ENCODE assay signal across 21 cellular contexts in genomic region chr7:16810573-16810972, GRCh38. TPM values are rescaled to one million over a fixed set of nuclear protein-coding genes. Genes with fewer than 3 reads are reported as not detected.
DNase-seq lines count a peak whose midpoint lies in the region; ATAC-seq and TF ChIP-seq lines count a peak whose summit lies in the region.
"Had no signal": no experiment of that assay in that cellular context is flagged by ENCODE, and none has a peak within 500 bp of the region (broad histone marks: within the 10 kb centered on the region; RNA-seq: fewer than 3 reads in every experiment).

No MANE protein-coding gene starts in this region.

- H3K9ac ChIP-seq in colonic mucosa (ENCODE audit: low read depth in 2 of 2, low read length in 2 of 2), result no peak overlapping the region
- H3K9ac ChIP-seq: BLaER1 treated with 17β-estradiol and CSF1 and Interleukin-3, amounts not matched to agents 10 nM and 100 nM had no signal

- ATAC-seq in activated T-cell treated with anti-CD3 and anti-CD28 coated beads, Interleukin-2, amount 50 U/mL, for 4 hours, result no peak

- no peaks in the 10 kb centered on the region for H3K9me3 ChIP-seq in Caco-2
- no peaks in the 10 kb centered on the region for H3K9me3 ChIP-seq in colonic mucosa
- H3K9me3 ChIP-seq: BLaER1 treated with 17β-estradiol and CSF1 and Interleukin-3, amounts not matched to agents 10 nM and 100 nM had no signal

- H3K9me3 Mint-ChIP-seq in Caco-2 (ENCODE audit: unreplicated experiment) (peaks cover 8% of the 10 kb centered on the region), osteocyte (ENCODE audit: unreplicated experiment) (no peaks in the 10 kb centered on the region)
- H3K9me3 Mint-ChIP-seq in activated T-cell treated with anti-CD3 and anti-CD28 coated beads, Interleukin-2, amount 50 U/mL, for 4 hours, result no peaks in the 10 kb centered on the region
- H3K9me3 Mint-ChIP-seq: CD8-positive, alpha-beta memory T cell; HFFc6 had no signal

- H3K4me1 ChIP-seq in Caco-2 (peaks cover 64% of the 10 kb centered on the region), colonic mucosa (no peaks in the 10 kb centered on the region)

- peak overlapping the region; percentile 1 for H3K27ac Mint-ChIP-seq in Caco-2 (ENCODE audit: unreplicated experiment)
- peak overlapping the region; percentile 8 for H3K27ac Mint-ChIP-seq in osteocyte (ENCODE audit: unreplicated experiment)
- H3K27ac Mint-ChIP-seq: CD8-positive, alpha-beta memory T cell had no signal

- intact Hi-C loops in Caco-2 (cut with micrococcal nuclease; ENCODE audit: unreplicated experiment), result no loop called here
- intact Hi-C loops in colonic mucosa (cut with DNase I), result no loop called here

- H3K27me3 ChIP-seq in Caco-2 (replicated peaks; ENCODE audit: control insufficient read depth, insufficient read depth, low read length), result no peaks in the 10 kb centered on the region
- H3K27me3 ChIP-seq in colonic mucosa, result no peaks in the 10 kb centered on the region
- H3K27me3 ChIP-seq: BLaER1 treated with 17β-estradiol and CSF1 and Interleukin-3, amounts not matched to agents 10 nM and 100 nM had no signal

- no peak overlapping the region for H3K4me3 Mint-ChIP-seq in Caco-2 (ENCODE audit: unreplicated experiment)
- no peak overlapping the region for H3K4me3 Mint-ChIP-seq in osteocyte (ENCODE audit: unreplicated experiment)
- H3K4me3 Mint-ChIP-seq in activated T-cell treated with anti-CD3 and anti-CD28 coated beads, Interleukin-2, amount 50 U/mL, for 4 hours, result no peak overlapping the region
- H3K4me3 Mint-ChIP-seq: CD8-positive, alpha-beta memory T cell; HFFc6 had no signal

- CTCF ChIA-PET in Caco-2 (lab: Charles Lee), result interaction anchor here (1.4 kb wide), 1 partner anchor 9 kb away, joined by 3 read pairs; no protein-coding TSS in a partner anchor

- H3K27me3 Mint-ChIP-seq in Caco-2 (ENCODE audit: insufficient read depth, unreplicated experiment) (no peaks in the 10 kb centered on the region), osteocyte (ENCODE audit: unreplicated experiment) (no peaks in the 10 kb centered on the region)
- H3K27me3 Mint-ChIP-seq in activated T-cell treated with anti-CD3 and anti-CD28 coated beads, Interleukin-2, amount 50 U/mL, for 4 hours (ENCODE audit: low read depth), result peaks cover 2% of the 10 kb centered on the region

- H3K4me3 ChIP-seq in Caco-2 (ENCODE audit: low read depth, low read length), result no peak overlapping the region
- H3K4me3 ChIP-seq in colonic mucosa, result no peak overlapping the region
- H3K4me3 ChIP-seq: BLaER1 treated with 17β-estradiol and CSF1 and Interleukin-3, amounts not matched to agents 10 nM and 100 nM had no signal

- no peak for TF ChIP-seq CTCF in Caco-2 (IDR thresholded peaks at IDR 0.05; ENCODE audit: insufficient read depth in 1 of 2, low read depth in 1 of 2, low read length in 1 of 2, severe bottlenecking in 1 of 2, unreplicated experiment in 1 of 2)
- TF ChIP-seq CTCF in colonic mucosa (IDR thresholded peaks at IDR 0.05), result no peak
- no peak for TF ChIP-seq CTCF in osteocyte (IDR thresholded peaks at IDR 0.05)

- POLR2A ChIA-PET in Caco-2 (lab: Charles Lee), result interaction anchor here (0.6 kb wide), 1 partner anchor 10 kb away, joined by 3 read pairs; no protein-coding TSS in a partner anchor

- no peaks in the 10 kb centered on the region for H3K36me3 ChIP-seq in Caco-2 (ENCODE audit: control insufficient read depth, insufficient read depth, low read length)
- no peaks in the 10 kb centered on the region for H3K36me3 ChIP-seq in colonic mucosa
- H3K36me3 ChIP-seq: BLaER1 treated with 17β-estradiol and CSF1 and Interleukin-3, amounts not matched to agents 10 nM and 100 nM had no signal

- peak overlapping the region; percentile 77 for H3K27ac ChIP-seq in colonic mucosa
- H3K27ac ChIP-seq: BLaER1 treated with 17β-estradiol and CSF1 and Interleukin-3, amounts not matched to agents 10 nM and 100 nM; HL-60 had no signal

- H3K36me3 Mint-ChIP-seq in Caco-2 (ENCODE audit: insufficient read depth, unreplicated experiment), result no peaks in the 10 kb centered on the region
- no peaks in the 10 kb centered on the region for H3K36me3 Mint-ChIP-seq in osteocyte (ENCODE audit: unreplicated experiment)
- no peaks in the 10 kb centered on the region for H3K36me3 Mint-ChIP-seq in activated T-cell treated with anti-CD3 and anti-CD28 coated beads, Interleukin-2, amount 50 U/mL, for 4 hours (ENCODE audit: insufficient read depth)
- H3K36me3 Mint-ChIP-seq: CD8-positive, alpha-beta memory T cell had no signal

- H3K4me1 Mint-ChIP-seq in Caco-2 (ENCODE audit: low read depth, unreplicated experiment), result peaks cover 46% of the 10 kb centered on the region
- H3K4me1 Mint-ChIP-seq in osteocyte (ENCODE audit: unreplicated experiment), result peaks cover 37% of the 10 kb centered on the region
- H3K4me1 Mint-ChIP-seq in activated T-cell treated with anti-CD3 and anti-CD28 coated beads, Interleukin-2, amount 50 U/mL, for 4 hours (ENCODE audit: low read depth), result no peaks in the 10 kb centered on the region
- H3K4me1 Mint-ChIP-seq: CD8-positive, alpha-beta memory T cell had no signal

- no TSS peak for BruUV-seq in Caco-2 (replicated peaks; lab: Mats Ljungman, UMichigan)

- DNase-seq in Caco-2, result peak in 1 of 2 experiments; percentile 31
- peak; percentile 58 for DNase-seq in LoVo (ENCODE audit: low spot score)
- no peak for DNase-seq in colonic mucosa
- no peak for DNase-seq in osteocyte (ENCODE audit: extremely low spot score, unreplicated experiment)
- no peak for DNase-seq in mesenteric fat pad (ENCODE audit: low spot score)
- no peak for DNase-seq in activated T-cell treated with anti-CD3 and anti-CD28 coated beads, Interleukin-2, amount 50 U/mL, for 4 hours
- DNase-seq in islet precursor cell, result no peak
- DNase-seq in MV-4-11 (lab: John Stamatoyannopoulos, UW), result no peak
- DNase-seq: CD8-positive, alpha-beta memory T cell; H7; HFFc6; Kasumi-1; NCI-H1105; NCI-H1694 treated with DMSO at 0.1 percent for 48 hours; NCI-H2107; NCI-H2227 treated with DMSO at 0.1 percent for 48 hours; NCI-H526; Right ventricle myocardium superior; SW 1271 had no signal

RNA-seq across cellular contexts. Expression of gene AGR2, which starts 5.8 kb away (rescaled TPM):
- total RNA-seq in Caco-2 (2022), result 343 and 467 TPM in 2 replicates
- total RNA-seq in colonic mucosa, result 1,000 to 10,000 TPM; 1,572 to 2,751 TPM
- total RNA-seq in osteocyte, result not detected in 2 replicates
- 0.29 TPM for total RNA-seq in mesenteric fat pad
- 1 to 10 TPM in 1 of 3 donors, under 1 TPM in 2; 0.76 to 1.2 (median 0.95) TPM for total RNA-seq in activated T-cell treated with anti-CD3 and anti-CD28 coated beads, Interleukin-2, amount 50 U/mL, for 4 hours
- total RNA-seq: CD8-positive, alpha-beta memory T cell; H7; HFFc6; Right ventricle myocardium superior had no signal

RNA-seq across cellular contexts. Expression of gene TSPAN13, which starts 57.0 kb away (rescaled TPM):
- total RNA-seq in Caco-2 (2022), result 193 and 208 TPM in 2 replicates
- 100 to 1,000 TPM; 151 to 156 TPM for total RNA-seq in colonic mucosa
- total RNA-seq in osteocyte, result 4.9 and 5.5 TPM in 2 replicates
- total RNA-seq in mesenteric fat pad, result 49.9 TPM
- total RNA-seq in activated T-cell treated with anti-CD3 and anti-CD28 coated beads, Interleukin-2, amount 50 U/mL, for 4 hours, result 1 to 10 TPM; 3.5 to 4.7 (median 4.0) TPM

Comparison
In these comparisons a context has a peak if more than half of its experiments do, and no peak if none do; other contexts are left out.
1. RNA of gene AGR2, which starts 5.8 kb away (total RNA-seq): 1,572 to 2,751 TPM in colonic mucosa and 343 to 467 TPM in Caco-2; 0.76 to 1.2 TPM in activated T-cell treated with anti-CD3 and anti-CD28 coated beads, Interleukin-2, amount 50 U/mL, for 4 hours, 0.29 TPM in mesenteric fat pad (single experiment) and not detected in osteocyte; every median in the first group is over 100 times any median in the second.